ENCODE assay signal across 8 cellular contexts in the genomic region with DNA sequence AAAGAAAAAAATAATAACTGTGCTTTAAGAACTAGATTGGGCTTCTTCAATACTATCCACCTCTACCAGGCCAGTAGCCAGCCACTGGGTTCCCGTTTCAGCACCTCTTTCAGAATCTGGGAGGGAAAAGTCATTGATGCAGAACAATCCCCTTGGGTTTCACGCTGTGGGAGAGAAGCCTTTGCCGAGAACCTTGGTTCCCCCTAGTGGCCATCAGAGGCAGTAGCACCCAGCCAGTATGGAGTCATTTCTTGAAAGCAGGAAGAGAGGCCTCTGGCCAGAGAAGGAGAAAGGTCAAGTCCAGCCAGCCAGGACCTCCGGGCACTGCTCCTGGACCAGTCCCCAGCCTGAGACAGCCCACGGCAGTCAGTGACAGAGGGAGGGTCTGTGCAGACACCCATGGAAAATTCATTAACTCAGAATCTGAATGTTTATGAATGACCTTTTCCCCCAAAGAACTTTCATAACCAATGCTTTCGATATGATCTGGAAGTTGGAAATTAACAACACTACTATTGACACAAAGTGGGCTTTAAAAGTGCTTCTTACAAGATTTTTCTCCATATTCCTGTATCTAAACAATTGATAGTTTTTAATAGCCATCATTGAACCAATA. TPM values are rescaled to one million over a fixed set of nuclear protein-coding genes. Genes with fewer than 3 reads are reported as not detected.
A peak's percentile ranks its signal among the peaks of the same experiment; 100 is the strongest.
DNase-seq lines count a peak whose midpoint lies in the region; ATAC-seq, FAIRE-seq and TF ChIP-seq lines count a peak whose summit lies in the region.

No MANE protein-coding gene starts in this region.

- H4K20me1 ChIP-seq in GM23248 (ENCODE audit: insufficient read depth): no peaks in the 10 kb centered on the region

- no peak overlapping the region for H3K4me3 ChIP-seq in GM23248
- H3K4me3 ChIP-seq in pancreas: no peak overlapping the region

- no peak for FAIRE-seq in pancreas (lab: Jason Lieb, UNC)
- FAIRE-seq in urothelium cell line (lab: Jason Lieb, UNC): no peak

- POLR2A ChIA-PET in RWPE1 (lab: Yijun Ruan, JAX; ENCODE audit: low non-redundant PET): no interaction called here

- H3K4me1 ChIP-seq in GM23248 (ENCODE audit: insufficient read depth): no peaks in the 10 kb centered on the region
- no peaks in the 10 kb centered on the region for H3K4me1 ChIP-seq in pancreas

- no peaks in the 10 kb centered on the region for H3K9me2 ChIP-seq in GM23248 (ENCODE audit: insufficient read depth)

- in situ Hi-C loops in GM23248 (cut with MboI): no loop called here

- peak overlapping the region; percentile 26; the same call in 1 of the 2 replicates for H2AFZ ChIP-seq in GM23248

- H3K9ac ChIP-seq in GM23248: no peak overlapping the region

- H3K9me3 ChIP-seq in GM23248 (ENCODE audit: low read depth): no peaks in the 10 kb centered on the region
- no peaks in the 10 kb centered on the region for H3K9me3 ChIP-seq in pancreas

- CTCF ChIA-PET in RWPE1 (lab: Yijun Ruan, JAX): interaction anchor here (0.6 to 1.0 kb wide), 6 partner anchors 17 to 1176 kb away, joined by 3 to 4 read pairs (median 4); no protein-coding TSS in a partner anchor

- no peak overlapping the region for H3K27ac ChIP-seq in GM23248
- no peak overlapping the region for H3K27ac ChIP-seq in RWPE1
- H3K27ac ChIP-seq in pancreas: no peak overlapping the region

- intact Hi-C loops in pancreas (cut with DNase I): no loop called here

- H3K36me3 ChIP-seq in GM23248 (ENCODE audit: low read depth): no peaks in the 10 kb centered on the region
- no peaks in the 10 kb centered on the region for H3K36me3 ChIP-seq in pancreas

- no peak overlapping the region for H3K4me2 ChIP-seq in GM23248 (ENCODE audit: unreplicated experiment)

- ATAC-seq in pancreas: peak; percentile 85 to 99 (median 98)

- DNase-seq in GM03348 (ENCODE audit: low spot score) (peak; percentile 93), GM23248 (peak; percentile 80), LHCN-M2 (ENCODE audit: low read depth) (peak; percentile 68), RWPE1 (ENCODE audit: low spot score) (peak; percentile 83), germinal center (ENCODE audit: low spot score) (peak; percentile 80), pancreas (peak in 5 of 6 donors; percentile 36 to 66 (median 50)), urothelium cell line (ENCODE audit: low spot score) (peak; percentile 84)
- peak; percentile 22 for DNase-seq in activated effector memory CD4-positive, alpha-beta T cell treated with Interleukin-2 at 50 U/mL for 16 hours

- H3K27me3 ChIP-seq in GM23248 (replicated peaks; ENCODE audit: insufficient read depth) (no peaks in the 10 kb centered on the region), pancreas (no peaks in the 10 kb centered on the region)

- H3F3A ChIP-seq in GM23248 (ENCODE audit: insufficient read depth): no peaks in the 10 kb centered on the region

- H3K79me2 ChIP-seq in GM23248 (ENCODE audit: insufficient read depth): no peaks in the 10 kb centered on the region

- TF ChIP-seq CTCF in RWPE1 (conservative IDR thresholded peaks at IDR 0.05; ENCODE audit: low read depth): peak; percentile 96
- peak; percentile 83 to 96 (median 94) for TF ChIP-seq CTCF in pancreas (IDR thresholded peaks at IDR 0.05)

- WGBS in GM23248 (ENCODE audit: low coverage in 1 of 2, low lambda C conversion rate in 2 of 2, missing lambda C conversion rate in 2 of 2), 2 experiments: 15% methylated on average over 6 of the region's 6 CpGs
- WGBS in pancreas, 2 donors: 12 to 14% methylated on average over 6 of the region's 6 CpGs

RNA-seq across cellular contexts. Expression of a gene that starts 51.2 kb away (rescaled TPM):
- total RNA-seq in GM23248 (2014; rRNA removed; shearing (Covaris generic)): not detected in 2 replicates
- not detected in 2 replicates for polyA plus RNA-seq in GM23248 (2016; fragmentation: Nextera tagmentation; extraction: Ambion mirVana)
- total RNA-seq in LHCN-M2 (2014; rRNA removed): not detected in 2 replicates
- polyA plus RNA-seq in LHCN-M2 (2012): not detected
- 10 to 100 TPM in 1 of 6 donors, 1 to 10 TPM in 5; 3.4 to 10.2 (median 5.0) TPM for total RNA-seq in pancreas
- polyA plus RNA-seq in pancreas: 10 to 100 TPM in 1 of 2 donors, 1 to 10 TPM in 1; 5.5 to 10.1 TPM

Comparison
In these comparisons a context has a peak if more than half of its experiments do, and no peak if none do; other contexts are left out.
1. DNase-seq: peak in every context shown above with its lines; median percentile 93 in GM03348; 84 in urothelium cell line; 83 in RWPE1; 80 in GM23248; 80 in germinal center; 68 in LHCN-M2; 50 in pancreas; 22 in activated effector memory CD4-positive, alpha-beta T cell treated with Interleukin-2 at 50 U/mL for 16 hours.